20 cellular contexts compared by ENCODE assay signal in the genomic region with DNA sequence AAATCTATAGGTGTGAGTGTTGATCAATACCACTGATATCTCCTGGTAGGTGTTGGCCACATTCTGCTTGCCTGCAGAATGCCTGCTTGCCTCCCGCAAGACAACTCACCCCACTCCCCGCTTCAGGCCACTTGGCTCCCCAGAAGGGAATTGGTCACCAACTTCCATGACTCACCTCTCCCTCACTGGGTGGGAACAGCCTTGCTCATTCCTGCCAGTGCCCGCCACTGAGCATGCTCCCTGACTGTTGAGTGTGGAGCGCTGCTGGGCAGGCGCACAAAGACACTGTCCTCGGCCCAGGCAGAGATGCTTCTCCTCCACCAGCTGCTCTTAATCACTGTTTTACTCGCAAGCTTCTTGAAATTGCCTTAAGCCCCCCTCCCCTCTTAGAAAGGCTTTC. TPM values are rescaled to one million over a fixed set of nuclear protein-coding genes. Genes with fewer than 3 reads are reported as not detected.
DNase-seq lines count a peak whose midpoint lies in the region; ATAC-seq and TF ChIP-seq lines count a peak whose summit lies in the region.
"Had no signal": no experiment of that assay in that cellular context is flagged by ENCODE, and none has a peak within 500 bp of the region (broad histone marks: within the 10 kb centered on the region; RNA-seq: fewer than 3 reads in every experiment).

No MANE protein-coding gene starts in this region.

- no peak overlapping the region for H3K4me3 ChIP-seq in RWPE2 (ENCODE audit: severe bottlenecking)
- no peak overlapping the region for H3K4me3 ChIP-seq in fibroblast of mammary gland (ENCODE audit: control insufficient read depth, low read depth, low read length)
- H3K4me3 ChIP-seq in vagina = no peak overlapping the region
- H3K4me3 ChIP-seq: A549, coronary artery, heart right ventricle, upper lobe of left lung had no signal

- TF ChIP-seq CTCF in RWPE2 (IDR thresholded peaks at IDR 0.05; ENCODE audit: poor library complexity, severe bottlenecking) (no peak), fibroblast of mammary gland (conservative IDR thresholded peaks at IDR 0.05; ENCODE audit: control insufficient read depth, insufficient read depth, low read depth, low read length) (no peak), vagina (IDR thresholded peaks at IDR 0.05) (no peak)

- H3K4me1 ChIP-seq in RWPE2 (ENCODE audit: insufficient read depth, poor library complexity, severe bottlenecking) (peaks cover 13% of the 10 kb centered on the region), vagina (peaks cover 6% of the 10 kb centered on the region)
- H3K4me1 ChIP-seq: A549, upper lobe of left lung had no signal

- DNase-seq in NCI-H748 (lab: John Stamatoyannopoulos, UW; ENCODE audit: unreplicated experiment) (peak; percentile 46), NCI-H748 treated with DMSO at 0.1 percent for 48 hours (lab: John Stamatoyannopoulos, UW) (no peak), RWPE2 (ENCODE audit: low spot score) (peak; percentile 87), fibroblast of mammary gland (ENCODE audit: low read depth) (peak; percentile 55), vagina (ENCODE audit: extremely low spot score in 2 of 2) (no peak)
- no peak for DNase-seq in stimulated activated CD4-positive, alpha-beta T cell treated with anti-CD3 and anti-CD28 coated beads, Interleukin-1b, Interleukin-23, amount 100 ng/mL, for 48 hours
- DNase-seq: activated naive CD4-positive, alpha-beta T cell; CD4-positive, CD25-positive, alpha-beta regulatory T cell; erythroblast; heart right ventricle; KG1; NCI-H146; NCI-H446; OCI-M1; T-cell had no signal

- TF ChIP-seq POLR2A in vagina (IDR thresholded peaks at IDR 0.05) = no peak

- intact Hi-C loops in vagina (cut with DNase I) = no loop called here

- ATAC-seq in RWPE2 (ENCODE audit: low read depth) (peak; percentile 99), HG03039 (IDR thresholded peaks at IDR 0.05; ENCODE audit: unreplicated experiment) (no peak), HG03045 (IDR thresholded peaks at IDR 0.05; ENCODE audit: unreplicated experiment) (no peak)
- ATAC-seq: A549, heart right ventricle had no signal

- H3K27me3 ChIP-seq in RWPE2 (ENCODE audit: insufficient read depth, poor library complexity, severe bottlenecking) = no peaks in the 10 kb centered on the region
- H3K27me3 ChIP-seq in vagina = no peaks in the 10 kb centered on the region
- H3K27me3 ChIP-seq: upper lobe of left lung had no signal

- no peaks in the 10 kb centered on the region for H3K9me3 ChIP-seq in RWPE2 (ENCODE audit: severe bottlenecking)
- no peaks in the 10 kb centered on the region for H3K9me3 ChIP-seq in vagina
- H3K9me3 ChIP-seq: A549, heart right ventricle, upper lobe of left lung had no signal

- H3K27ac ChIP-seq in RWPE2 (ENCODE audit: poor library complexity, severe bottlenecking) (peak overlapping the region; percentile 25), vagina (peak overlapping the region; percentile 38)
- H3K27ac ChIP-seq: A549, coronary artery, heart right ventricle, upper lobe of left lung had no signal

- H3K36me3 ChIP-seq in RWPE2 (ENCODE audit: low read depth) = no peaks in the 10 kb centered on the region
- H3K36me3 ChIP-seq in vagina = no peaks in the 10 kb centered on the region
- H3K36me3 ChIP-seq: heart right ventricle, upper lobe of left lung had no signal

RNA-seq across cellular contexts. Expression of a gene that starts 57.3 kb away (rescaled TPM):
- 15.5 TPM for total RNA-seq in vagina

Comparison
In these comparisons a context has a peak if more than half of its experiments do, and no peak if none do; other contexts are left out.
1. DNase-seq: peak in NCI-H748 (single experiment), RWPE2 (single experiment) and fibroblast of mammary gland (single experiment); none in NCI-H748 treated with DMSO at 0.1 percent for 48 hours (single experiment), vagina (0 of 2) and stimulated activated CD4-positive, alpha-beta T cell treated with anti-CD3 and anti-CD28 coated beads, Interleukin-1b, Interleukin-23, amount 100 ng/mL, for 48 hours (single experiment).